In genomic region chr4:55866290-55866907, GRCh38 we compare ENCODE assay signal across 8 cellular contexts. TPM values are rescaled to one million over a fixed set of nuclear protein-coding genes. Genes with fewer than 3 reads are reported as not detected.
DNase-seq lines count a peak whose midpoint lies in the region; ATAC-seq and TF ChIP-seq lines count a peak whose summit lies in the region.

No MANE protein-coding gene starts in this region.

- peak; percentile 78 for ATAC-seq in GM21447 (IDR thresholded peaks at IDR 0.05; ENCODE audit: unreplicated experiment)
- peak; percentile 68 for ATAC-seq in activated naive CD8-positive, alpha-beta T cell treated with anti-CD3 and anti-CD28 coated beads, Interleukin-2, amount 10 ng/mL, durations not matched to agents 7 days and 5 days (ENCODE audit: low read depth)

- POLR2A ChIA-PET in activated naive CD8-positive, alpha-beta T cell treated with anti-CD3 and anti-CD28 coated beads, Interleukin-2, amount 10 ng/mL, durations not matched to agents 7 days and 5 days (lab: Charles Lee): no interaction called here

- H3K36me3 ChIP-seq in transverse colon: peaks cover 0 to 54% (median 17%) of the 10 kb centered on the region in 4 donors

- intact Hi-C loops in transverse colon (cut with DNase I; ENCODE audit: low total_unique reads): no loop called here

- no peak overlapping the region for H3K4me3 ChIP-seq in transverse colon

- WGBS in transverse colon (ENCODE audit: low coverage in 1 of 2), 2 donors: 44 to 50% methylated on average over 2 of the region's 2 CpGs

- in situ Hi-C loops in transverse colon (cut with MboI; ENCODE audit: low pct_ligation_motif_present in 1 of 4, low pct_unique_long_range_greater_than_20kb in 1 of 4, low sequenced_read_pairs in 3 of 4): loop anchor here in 3 of 4 donors (25.0 kb wide), 2 partner anchors 504 to 529 kb away; partner anchors contain the start of gene SRD5A3 (in 2 of the 3)

- TF ChIP-seq CTCF in transverse colon (IDR thresholded peaks at IDR 0.05): no peak

- TF ChIP-seq POLR2A in transverse colon (IDR thresholded peaks at IDR 0.05): no peak

- TF ChIP-seq EP300 in transverse colon (IDR thresholded peaks at IDR 0.05; ENCODE audit: low read depth): no peak

- H3K4me3 Mint-ChIP-seq in activated naive CD8-positive, alpha-beta T cell treated with anti-CD3 and anti-CD28 coated beads, Interleukin-2, amount 10 ng/mL, durations not matched to agents 7 days and 5 days: no peak overlapping the region

- H3K27ac Mint-ChIP-seq in activated naive CD8-positive, alpha-beta T cell treated with anti-CD3 and anti-CD28 coated beads, Interleukin-2, amount 10 ng/mL, durations not matched to agents 7 days and 5 days: no peak overlapping the region

- DNase-seq in DMS53 (lab: John Stamatoyannopoulos, UW) (peak; percentile 42), HS-5 (ENCODE audit: low read depth) (peak; percentile 84), hepatic stellate cell (ENCODE audit: low spot score) (peak; percentile 34), transverse colon (no peak), NCI-H1092 treated with DMSO at 0.1 percent for 48 hours (lab: John Stamatoyannopoulos, UW) (no peak), NCI-H2081 (lab: John Stamatoyannopoulos, UW) (no peak)
- no peak for DNase-seq in activated naive CD8-positive, alpha-beta T cell treated with anti-CD3 and anti-CD28 coated beads, Interleukin-2, amount 10 ng/mL, durations not matched to agents 7 days and 5 days

- H3K9me3 ChIP-seq in transverse colon: no peaks in the 10 kb centered on the region

- peak overlapping the region; percentile 37 to 64 (median 56) for H3K27ac ChIP-seq in transverse colon

- no peaks in the 10 kb centered on the region for H3K9me3 Mint-ChIP-seq in activated naive CD8-positive, alpha-beta T cell treated with anti-CD3 and anti-CD28 coated beads, Interleukin-2, amount 10 ng/mL, durations not matched to agents 7 days and 5 days

- peaks cover 0 to 20% (median 0%) of the 10 kb centered on the region in 4 donors for H3K4me1 ChIP-seq in transverse colon

- no peaks in the 10 kb centered on the region for H3K27me3 ChIP-seq in transverse colon

- H3K4me1 Mint-ChIP-seq in activated naive CD8-positive, alpha-beta T cell treated with anti-CD3 and anti-CD28 coated beads, Interleukin-2, amount 10 ng/mL, durations not matched to agents 7 days and 5 days: peaks cover 3% of the 10 kb centered on the region

- H3K36me3 Mint-ChIP-seq in activated naive CD8-positive, alpha-beta T cell treated with anti-CD3 and anti-CD28 coated beads, Interleukin-2, amount 10 ng/mL, durations not matched to agents 7 days and 5 days: peaks cover 15% of the 10 kb centered on the region

- H3K27me3 Mint-ChIP-seq in activated naive CD8-positive, alpha-beta T cell treated with anti-CD3 and anti-CD28 coated beads, Interleukin-2, amount 10 ng/mL, durations not matched to agents 7 days and 5 days: no peaks in the 10 kb centered on the region

RNA-seq across cellular contexts. Expression of gene EXOC1, which starts 13.0 kb away (rescaled TPM):
- total RNA-seq in activated naive CD8-positive, alpha-beta T cell treated with anti-CD3 and anti-CD28 coated beads, Interleukin-2, amount 10 ng/mL, durations not matched to agents 7 days and 5 days: 10 to 100 TPM; 35.5 to 37.5 TPM
- 10 to 100 TPM; 26.2 to 60.8 (median 43.1) TPM for total RNA-seq in transverse colon

RNA-seq across cellular contexts. Expression of gene EXOC1L, which starts 46.8 kb away (rescaled TPM):
- not detected for total RNA-seq in activated naive CD8-positive, alpha-beta T cell treated with anti-CD3 and anti-CD28 coated beads, Interleukin-2, amount 10 ng/mL, durations not matched to agents 7 days and 5 days
- not detected for total RNA-seq in transverse colon

Comparison
In these comparisons a context has a peak if more than half of its experiments do, and no peak if none do; other contexts are left out.
1. DNase-seq: peak in DMS53 (single experiment), HS-5 (single experiment) and hepatic stellate cell (single experiment); none in activated naive CD8-positive, alpha-beta T cell treated with anti-CD3 and anti-CD28 coated beads, Interleukin-2, amount 10 ng/mL, durations not matched to agents 7 days and 5 days (single experiment), transverse colon (single experiment), NCI-H1092 treated with DMSO at 0.1 percent for 48 hours (single experiment) and NCI-H2081 (0 of 2).